Comparison of ENCODE assay signal across 8 cellular contexts in the genomic region with DNA sequence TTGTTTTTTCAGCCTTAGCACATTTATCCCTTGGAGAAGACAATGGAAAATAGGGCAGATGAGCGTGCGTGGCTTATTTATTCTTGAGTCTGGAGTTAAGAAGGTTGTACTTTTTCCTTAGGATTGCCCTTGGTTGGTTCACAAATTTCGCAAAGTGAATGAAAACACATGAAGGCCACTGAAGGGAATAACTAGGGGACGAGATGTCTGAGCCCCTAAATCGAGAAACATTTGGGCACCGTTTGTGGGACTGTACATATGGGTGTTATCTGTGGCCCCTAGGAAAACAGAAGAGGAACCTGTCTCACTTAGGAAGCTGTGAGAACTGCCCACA. TPM values are rescaled to one million over a fixed set of nuclear protein-coding genes. Genes with fewer than 3 reads are reported as not detected.
A peak's percentile ranks its signal among the peaks of the same experiment; 100 is the strongest.
DNase-seq lines count a peak whose midpoint lies in the region; ATAC-seq and TF ChIP-seq lines count a peak whose summit lies in the region.

No MANE protein-coding gene starts in this region.

- H3K4me3 Mint-ChIP-seq in CD4-positive, alpha-beta T cell, result peak overlapping the region; percentile 92
- H3K4me3 Mint-ChIP-seq in IgD-negative memory B cell, result peak overlapping the region; percentile 86 to 94 (median 90)
- peak overlapping the region; percentile 88 for H3K4me3 Mint-ChIP-seq in nephron progenitor cell

- H3K27me3 Mint-ChIP-seq in CD4-positive, alpha-beta T cell, result peaks cover 21% of the 10 kb centered on the region
- H3K27me3 Mint-ChIP-seq in IgD-negative memory B cell, result peaks cover 2% of the 10 kb centered on the region
- peaks cover 4% of the 10 kb centered on the region for H3K27me3 Mint-ChIP-seq in nephron progenitor cell (ENCODE audit: low read depth, poor library complexity)

- intact Hi-C loops in CD4-positive, alpha-beta T cell (cut with DNase I, micrococcal nuclease), result loop anchor here (5.0 kb wide), 2 partner anchors 74 to 1041 kb away; no protein-coding TSS in a partner anchor
- intact Hi-C loops in breast epithelium (cut with DNase I; ENCODE audit: low total_unique reads), result loop anchor here (5.0 kb wide), 2 partner anchors 39 to 1106 kb away; a partner anchor contains a TSS

- peaks cover 0 to 7% of the 10 kb centered on the region in 2 donors for H3K4me1 ChIP-seq in breast epithelium

- no peaks in the 10 kb centered on the region for H3K36me3 ChIP-seq in breast epithelium

- peaks cover 28% of the 10 kb centered on the region for H3K36me3 Mint-ChIP-seq in CD4-positive, alpha-beta T cell (ENCODE audit: low read depth)
- H3K36me3 Mint-ChIP-seq in IgD-negative memory B cell (no peaks in the 10 kb centered on the region), nephron progenitor cell (ENCODE audit: low read depth) (peaks cover 5% of the 10 kb centered on the region)

- TF ChIP-seq POLR2A in breast epithelium (IDR thresholded peaks at IDR 0.05), result no peak

- peak overlapping the region; percentile 92 for H3K27ac Mint-ChIP-seq in CD4-positive, alpha-beta T cell
- H3K27ac Mint-ChIP-seq in IgD-negative memory B cell, result peak overlapping the region in 1 of 3 donors; percentile 95
- H3K27ac Mint-ChIP-seq in nephron progenitor cell, result no peak overlapping the region

- no peaks in the 10 kb centered on the region for H3K9me3 ChIP-seq in CD4-positive, alpha-beta T cell (ENCODE audit: control insufficient read depth, low read length)
- H3K9me3 ChIP-seq in breast epithelium, result no peaks in the 10 kb centered on the region

- DNase-seq in CD4-positive, alpha-beta T cell, result no peak
- no peak for DNase-seq in breast epithelium (ENCODE audit: low spot score in 2 of 2)
- no peak for DNase-seq in nephron progenitor cell
- no peak for DNase-seq in D341Med (ENCODE audit: low spot score)
- no peak for DNase-seq in GF-D8 (lab: John Stamatoyannopoulos, UW)
- no peak for DNase-seq in stimulated activated CD4-positive, alpha-beta T cell treated with anti-CD3 and anti-CD28 coated beads, Interleukin-15, amount 100 ng/mL, for 24 hours

- TF ChIP-seq CTCF in CD4-positive, alpha-beta T cell (IDR thresholded peaks at IDR 0.05), result no peak
- no peak for TF ChIP-seq CTCF in breast epithelium (IDR thresholded peaks at IDR 0.05)
- TF ChIP-seq CTCF in nephron progenitor cell (IDR thresholded peaks at IDR 0.05), result no peak

- CTCF ChIA-PET in CD4-positive, alpha-beta T cell (lab: Charles Lee), result interaction anchor here (1.7 kb wide), 1 partner anchor 106 kb away, joined by 4 read pairs; no protein-coding TSS in a partner anchor

- H3K4me3 ChIP-seq in breast epithelium, result peak overlapping the region in 2 of 3 donors; percentile 56 to 65

- peaks cover 50% of the 10 kb centered on the region for H3K4me1 Mint-ChIP-seq in CD4-positive, alpha-beta T cell (ENCODE audit: low read depth)
- H3K4me1 Mint-ChIP-seq in IgD-negative memory B cell (peaks cover 26 to 44% (median 36%) of the 10 kb centered on the region in 3 donors), nephron progenitor cell (peaks cover 54% of the 10 kb centered on the region)

- H3K27ac ChIP-seq in CD4-positive, alpha-beta T cell (ENCODE audit: low read depth, low read length), result no peak overlapping the region
- H3K27ac ChIP-seq in breast epithelium, result peak overlapping the region in 1 of 2 donors; percentile 83

- ATAC-seq in CD4-positive, alpha-beta T cell (ENCODE audit: poor library complexity), result no peak
- ATAC-seq in HG02938 (IDR thresholded peaks at IDR 0.05; ENCODE audit: unreplicated experiment), result no peak

- POLR2A ChIA-PET in CD4-positive, alpha-beta T cell (lab: Charles Lee), result interaction anchor here (1.4 kb wide), 1 partner anchor 21 kb away, joined by 4 read pairs; no protein-coding TSS in a partner anchor

- no peaks in the 10 kb centered on the region for H3K27me3 ChIP-seq in CD4-positive, alpha-beta T cell (ENCODE audit: control insufficient read depth, insufficient read depth, low read length)
- no peaks in the 10 kb centered on the region for H3K27me3 ChIP-seq in breast epithelium

- peaks cover 6% of the 10 kb centered on the region for H3K9me3 Mint-ChIP-seq in CD4-positive, alpha-beta T cell
- peaks cover 0 to 4% (median 0%) of the 10 kb centered on the region in 3 donors for H3K9me3 Mint-ChIP-seq in IgD-negative memory B cell
- peaks cover 17% of the 10 kb centered on the region for H3K9me3 Mint-ChIP-seq in nephron progenitor cell

RNA-seq across cellular contexts. Expression of gene TRIM27, which starts 19.4 kb away (rescaled TPM):
- total RNA-seq in CD4-positive, alpha-beta T cell, result 10 to 100 TPM; 11.5 to 13.2 TPM
- 60.1 TPM for polyA plus RNA-seq in IgD-negative memory B cell
- 100 to 1,000 TPM in 1 of 3 donors, 10 to 100 TPM in 2; 38.7 to 106 (median 80.3) TPM for total RNA-seq in breast epithelium
